Comparison of ENCODE assay signal across 25 cellular contexts in the genomic region with DNA sequence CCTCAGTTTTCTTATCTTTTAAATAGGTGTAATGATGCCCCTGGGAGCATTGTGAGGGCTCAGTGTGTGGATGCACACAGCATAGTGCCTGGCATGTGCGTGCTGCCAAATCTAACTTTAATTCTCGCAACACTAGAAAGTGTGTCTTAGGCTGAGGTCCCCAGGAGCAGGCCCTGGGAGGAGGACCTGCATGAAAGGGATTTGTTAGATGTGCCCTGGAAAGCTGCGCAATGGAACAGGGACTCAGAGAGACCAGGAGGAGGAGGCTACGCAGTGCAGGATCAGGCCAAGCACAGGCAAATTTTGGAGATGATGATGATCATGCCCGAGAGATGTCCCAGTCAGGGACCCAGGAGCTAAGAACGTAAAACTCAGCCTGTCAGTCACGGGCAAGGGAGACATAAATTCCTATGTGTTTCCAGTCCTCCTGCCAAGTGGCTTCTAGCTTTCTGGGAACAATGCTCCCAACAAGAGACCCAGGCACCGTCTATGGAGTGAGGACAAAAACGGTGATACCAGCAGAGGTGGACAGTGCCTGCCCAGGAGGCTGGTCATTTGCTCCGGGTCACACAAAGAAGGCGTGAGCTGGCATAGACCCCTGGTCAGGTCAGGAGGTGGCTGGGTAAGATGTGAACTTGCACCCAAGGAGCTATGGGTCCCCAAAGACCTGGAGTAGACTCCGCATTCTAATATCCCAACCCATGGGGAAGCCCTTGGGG.
DNase-seq lines count a peak whose midpoint lies in the region; ATAC-seq, FAIRE-seq and TF ChIP-seq lines count a peak whose summit lies in the region.
"Had no signal": no experiment of that assay in that cellular context is flagged by ENCODE, and none has a peak within 500 bp of the region (broad histone marks: within the 10 kb centered on the region; RNA-seq: fewer than 3 reads in every experiment).

No MANE protein-coding gene starts in this region.

- intact Hi-C loops in ascending aorta (cut with DNase I), result no loop called here

- peak; percentile 37 for FAIRE-seq in urothelium cell line (lab: Jason Lieb, UNC)
- FAIRE-seq: GM12878 had no signal

- peak; percentile 35 for DNase-seq in activated CD8-positive, alpha-beta memory T cell treated with anti-CD3 and anti-CD28 coated beads for 24 hours
- no peak for DNase-seq in activated CD8-positive, alpha-beta memory T cell treated with anti-CD3 and anti-CD28 coated beads, Interleukin-2, amount 50 U/mL, for 4 hours
- peak in 1 of 2 donors; percentile 45 for DNase-seq in ascending aorta (ENCODE audit: low spot score in 2 of 2)
- DNase-seq in neural progenitor cell (ENCODE audit: low spot score), result no peak
- DNase-seq in urothelium cell line (ENCODE audit: low spot score), result no peak
- DNase-seq in NCI-H1105 (lab: John Stamatoyannopoulos, UW), result no peak
- DNase-seq in NCI-H69 (lab: John Stamatoyannopoulos, UW), result no peak
- DNase-seq: 8988T; Caco-2; CD4-positive, alpha-beta memory T cell; DND-41; KG1; NCI-H1092 treated with DMSO at 0.1 percent for 48 hours; NCI-H146; NCI-H2029 treated with DMSO at 0.1 percent for 48 hours; NCI-H226; NCI-H510A treated with DMSO at 0.1 percent for 48 hours; NCI-H774; NK-92 treated with Interleukin-12 subunit alpha and Interleukin-12 subunit beta, amount 100 ng/mL, for 24 hours; SJCRH30 had no signal

- no peaks in the 10 kb centered on the region for H3K9me3 Mint-ChIP-seq in neural progenitor cell
- H3K9me3 Mint-ChIP-seq: GM23338 had no signal

- TF ChIP-seq CTCF in ascending aorta (IDR thresholded peaks at IDR 0.05), result no peak
- TF ChIP-seq CTCF in neural progenitor cell (IDR thresholded peaks at IDR 0.05), result no peak

- H3K4me3 ChIP-seq in ascending aorta (no peak overlapping the region), neural progenitor cell (no peak overlapping the region)
- H3K4me3 ChIP-seq: BLaER1 treated with 17β-estradiol and CSF1 and Interleukin-3, amounts not matched to agents 10 nM and 100 nM; GM12878; GM23338; SJCRH30 had no signal

- peaks cover 27% of the 10 kb centered on the region for H3K4me1 Mint-ChIP-seq in neural progenitor cell

- H3K9me3 ChIP-seq in ascending aorta, result no peaks in the 10 kb centered on the region
- no peaks in the 10 kb centered on the region for H3K9me3 ChIP-seq in neural progenitor cell (ENCODE audit: low read depth)
- H3K9me3 ChIP-seq: BLaER1 treated with 17β-estradiol and CSF1 and Interleukin-3, amounts not matched to agents 10 nM and 100 nM; Caco-2; SJCRH30 had no signal

- TF ChIP-seq POLR2A in GM18505 (IDR thresholded peaks at IDR 0.05; ENCODE audit: borderline replicate concordance, extremely low read depth, insufficient read depth, insufficient read length), result no peak

- H3K36me3 ChIP-seq in ascending aorta (no peaks in the 10 kb centered on the region), neural progenitor cell (no peaks in the 10 kb centered on the region)
- H3K36me3 ChIP-seq: BLaER1 treated with 17β-estradiol and CSF1 and Interleukin-3, amounts not matched to agents 10 nM and 100 nM; SJCRH30 had no signal

- peak overlapping the region; percentile 78 for H3K27ac Mint-ChIP-seq in neural progenitor cell
- H3K27ac Mint-ChIP-seq: GM23338 had no signal

- H3K79me2 ChIP-seq in neural progenitor cell (ENCODE audit: low read depth), result no peaks in the 10 kb centered on the region

- H3K27me3 ChIP-seq in ascending aorta, result no peaks in the 10 kb centered on the region
- no peaks in the 10 kb centered on the region for H3K27me3 ChIP-seq in neural progenitor cell
- H3K27me3 ChIP-seq: BLaER1 treated with 17β-estradiol and CSF1 and Interleukin-3, amounts not matched to agents 10 nM and 100 nM had no signal

- H3F3A ChIP-seq in neural progenitor cell (ENCODE audit: low read depth), result no peaks in the 10 kb centered on the region

- no peak for ATAC-seq in GM18505 (IDR thresholded peaks at IDR 0.05; ENCODE audit: unreplicated experiment)
- ATAC-seq: GM12878, GM23338, Panc1 had no signal

- peaks cover 8% of the 10 kb centered on the region for H3K27me3 Mint-ChIP-seq in neural progenitor cell (ENCODE audit: insufficient read depth, low read depth)
- H3K27me3 Mint-ChIP-seq: CD4-positive, alpha-beta memory T cell had no signal

- no peaks in the 10 kb centered on the region for H3K36me3 Mint-ChIP-seq in neural progenitor cell
- H3K36me3 Mint-ChIP-seq: CD4-positive, alpha-beta memory T cell had no signal

- no peak overlapping the region for H2AFZ ChIP-seq in neural progenitor cell (replicated peaks)
- H2AFZ ChIP-seq: GM23338 had no signal

- H3K4me3 Mint-ChIP-seq in neural progenitor cell, result no peak overlapping the region
- H3K4me3 Mint-ChIP-seq: CD4-positive, alpha-beta memory T cell; GM23338 had no signal

- H3K4me2 ChIP-seq in neural progenitor cell, result no peak overlapping the region
- H3K4me2 ChIP-seq: BLaER1 treated with 17β-estradiol and CSF1 and Interleukin-3, amounts not matched to agents 10 nM and 100 nM; GM23338 had no signal

- no peak overlapping the region for H3K9ac ChIP-seq in neural progenitor cell
- H3K9ac ChIP-seq: BLaER1 treated with 17β-estradiol and CSF1 and Interleukin-3, amounts not matched to agents 10 nM and 100 nM had no signal

- H4K20me1 ChIP-seq in neural progenitor cell (ENCODE audit: low read depth), result no peaks in the 10 kb centered on the region
- H4K20me1 ChIP-seq: BLaER1 treated with 17β-estradiol and CSF1 and Interleukin-3, amounts not matched to agents 10 nM and 100 nM had no signal

- H3K4me1 ChIP-seq in ascending aorta (peaks cover 13 to 31% of the 10 kb centered on the region in 2 donors), neural progenitor cell (peaks cover 7% of the 10 kb centered on the region)
- H3K4me1 ChIP-seq: Caco-2 had no signal

- peak overlapping the region; percentile 26 to 99 for H3K27ac ChIP-seq in ascending aorta
- no peak overlapping the region for H3K27ac ChIP-seq in neural progenitor cell
- H3K27ac ChIP-seq: BLaER1 treated with 17β-estradiol and CSF1 and Interleukin-3, amounts not matched to agents 10 nM and 100 nM; SJCRH30 had no signal
